In genomic region chr6:31728767-31729514, GRCh38 we compare ENCODE assay signal across 8 cellular contexts. TPM values are rescaled to one million over a fixed set of nuclear protein-coding genes. Genes with fewer than 3 reads are reported as not detected.
DNase-seq lines count a peak whose midpoint lies in the region; ATAC-seq and TF ChIP-seq lines count a peak whose summit lies in the region.

Gene DDAH2, minus strand, starts transcription at chr6:31729299. Its CDS starts 138 bp downstream, at chr6:31729161.

- H3K9me3 Mint-ChIP-seq in HFFc6, result no peaks in the 10 kb centered on the region

- H3K27ac Mint-ChIP-seq in HFFc6, result peak within 1 kb of the TSS; percentile 94

- peaks cover 7% of the 10 kb centered on the region for H3K4me1 ChIP-seq in prostate gland (replicated peaks)

- no peaks in the 10 kb centered on the region for H3K27me3 ChIP-seq in prostate gland (replicated peaks; ENCODE audit: insufficient read depth)

- H3K4me3 ChIP-seq in WI38 (ENCODE audit: low read depth, low read length) (peak within 1 kb of the TSS; percentile 80), prostate gland (peak within 1 kb of the TSS; percentile 83 to 88)

- 6% methylated on average over 36 of the region's 36 CpGs for WGBS in prostate gland

- H3K27ac ChIP-seq in prostate gland, result peak within 1 kb of the TSS; percentile 98 to 99

- peaks cover 4% of the 10 kb centered on the region for H3K27me3 Mint-ChIP-seq in HFFc6 (ENCODE audit: insufficient read depth)

- H3K9me3 ChIP-seq in prostate gland, result no peaks in the 10 kb centered on the region

- no peak for TF ChIP-seq POLR2A in prostate gland (IDR thresholded peaks at IDR 0.05)

- TF ChIP-seq CTCF in HFFc6 (IDR thresholded peaks at IDR 0.05), result no peak; the same call in 1 of the 2 replicates
- TF ChIP-seq CTCF in WI38 (IDR thresholded peaks at IDR 0.05; ENCODE audit: low read depth, low read length), result peak; percentile 71; the same call in 1 of the 2 replicates
- peak in 1 of 4 experiments; percentile 48 for TF ChIP-seq CTCF in prostate gland (IDR thresholded peaks at IDR 0.05)

- no peak for DNase-seq in HFFc6
- peak; percentile 71 for DNase-seq in Right ventricle myocardium inferior (ENCODE audit: missing footprints)
- no peak for DNase-seq in prostate gland (ENCODE audit: low spot score)
- no peak for DNase-seq in NCI-H1417 treated with DMSO at 0.1 percent for 48 hours (lab: John Stamatoyannopoulos, UW)
- DNase-seq in NCI-H1105 (lab: John Stamatoyannopoulos, UW), result no peak
- no peak for DNase-seq in GM19240 (ENCODE audit: insufficient read length, low spot score)
- DNase-seq in dedifferentiated amniotic fluid mesenchymal stem cell (ENCODE audit: extremely low spot score), result no peak

- peak within 1 kb of the TSS; percentile 93 for H3K4me3 Mint-ChIP-seq in HFFc6

- peaks cover 34% of the 10 kb centered on the region for H3K36me3 Mint-ChIP-seq in HFFc6 (ENCODE audit: low read depth)

- ATAC-seq in Right ventricle myocardium inferior, result peak; percentile 29

- intact Hi-C loops in Right ventricle myocardium inferior (cut with DNase I), result loop anchor here (1.0 to 2.0 kb wide), 3 partner anchors 40 to 101 kb away; partner anchors contain the start of gene LY6G5C
- intact Hi-C loops in prostate gland (cut with DNase I), result loop anchor here (2.0 to 5.0 kb wide), 3 partner anchors 26 to 168 kb away; partner anchors contain the start of genes ABHD16A, EHMT2 and LY6G5C

- H3K36me3 ChIP-seq in prostate gland, result peaks cover 4 to 14% of the 10 kb centered on the region in 2 donors

- peaks cover 46% of the 10 kb centered on the region for H3K4me1 Mint-ChIP-seq in HFFc6 (ENCODE audit: low read depth)

RNA-seq across cellular contexts. Expression of gene DDAH2, which starts in this region (rescaled TPM):
- 10 to 100 TPM; 44.0 to 47.8 (median 46.0) TPM for total RNA-seq in HFFc6 (2021; fragmentation: NEBNext Ultra II Directional; extraction: Animal tissue kit (Norgen Biotek cat#: 25700))
- total RNA-seq in Right ventricle myocardium inferior, result 40.6 TPM
- 10 to 100 TPM; 73.3 to 83.7 TPM for total RNA-seq in prostate gland
